Comparison of ENCODE assay signal across 8 cellular contexts in genomic region chr7:120949393-120949799, GRCh38. TPM values are rescaled to one million over a fixed set of nuclear protein-coding genes. Genes with fewer than 3 reads are reported as not detected.
DNase-seq lines count a peak whose midpoint lies in the region; ATAC-seq, FAIRE-seq and TF ChIP-seq lines count a peak whose summit lies in the region.

No MANE protein-coding gene starts in this region.

- in situ Hi-C loops in GM13977 (cut with MboI; ENCODE audit: low pct_unique_long_range_greater_than_20kb, low sequenced_read_pairs, unreplicated experiment): no loop called here

- H3K4me2 ChIP-seq in BLaER1 (peak overlapping the region; percentile 81), astrocyte (ENCODE audit: low read length) (peak overlapping the region; percentile 82)

- peaks cover 4% of the 10 kb centered on the region for H3K4me1 Mint-ChIP-seq in astrocyte (ENCODE audit: low read depth, unreplicated experiment)
- H3K4me1 Mint-ChIP-seq in naive B cell: peaks cover 15 to 25% (median 19%) of the 10 kb centered on the region in 3 donors

- no peaks in the 10 kb centered on the region for H3K9me3 Mint-ChIP-seq in astrocyte (ENCODE audit: unreplicated experiment)
- no peaks in the 10 kb centered on the region for H3K9me3 Mint-ChIP-seq in naive B cell

- H3K27me3 ChIP-seq in BLaER1: no peaks in the 10 kb centered on the region
- H3K27me3 ChIP-seq in astrocyte (ENCODE audit: insufficient read depth, low read length): peaks cover 3% of the 10 kb centered on the region

- ATAC-seq in naive B cell (ENCODE audit: low read depth in 2 of 2) (no peak), HG02884 (IDR thresholded peaks at IDR 0.05; ENCODE audit: unreplicated experiment) (no peak), HG03378 (IDR thresholded peaks at IDR 0.05; ENCODE audit: unreplicated experiment) (no peak)

- H3K4me1 ChIP-seq in BLaER1: peaks cover 25% of the 10 kb centered on the region
- H3K4me1 ChIP-seq in astrocyte (ENCODE audit: insufficient read depth, low read length): peaks cover 6% of the 10 kb centered on the region

- H2AFZ ChIP-seq in astrocyte (ENCODE audit: low read depth, low read length): no peak overlapping the region

- peaks cover 18% of the 10 kb centered on the region for H4K20me1 ChIP-seq in BLaER1
- peaks cover 11% of the 10 kb centered on the region for H4K20me1 ChIP-seq in astrocyte (ENCODE audit: insufficient read depth, low read length)

- H3K9ac ChIP-seq in BLaER1: no peak overlapping the region
- no peak overlapping the region for H3K9ac ChIP-seq in astrocyte (ENCODE audit: low read length)

- H3K36me3 ChIP-seq in BLaER1: peaks cover 9% of the 10 kb centered on the region
- H3K36me3 ChIP-seq in astrocyte (ENCODE audit: insufficient read depth, low read length): peaks cover 7% of the 10 kb centered on the region

- H3K4me3 Mint-ChIP-seq in astrocyte (ENCODE audit: unreplicated experiment) (peak overlapping the region; percentile 89), naive B cell (peak overlapping the region; percentile 91 to 97 (median 93))

- no peak for TF ChIP-seq CTCF in astrocyte (IDR thresholded peaks at IDR 0.05; ENCODE audit: insufficient read depth, low read depth, low read length)
- TF ChIP-seq CTCF in GM13977 (IDR thresholded peaks at IDR 0.05; ENCODE audit: extremely low read depth, insufficient read depth, missing control alignments): no peak

- H3K79me2 ChIP-seq in astrocyte (ENCODE audit: insufficient read depth, low read length): peaks cover 23% of the 10 kb centered on the region

- H3K27ac ChIP-seq in BLaER1: no peak overlapping the region
- no peak overlapping the region for H3K27ac ChIP-seq in astrocyte (ENCODE audit: low read depth, low read length)

- H3K4me3 ChIP-seq in BLaER1: peak overlapping the region; percentile 76
- H3K4me3 ChIP-seq in astrocyte (ENCODE audit: insufficient read depth, low read depth, low read length): peak overlapping the region; percentile 85

- H3K27me3 Mint-ChIP-seq in astrocyte (ENCODE audit: low read depth, unreplicated experiment): no peaks in the 10 kb centered on the region
- peaks cover 0 to 7% (median 7%) of the 10 kb centered on the region in 3 donors for H3K27me3 Mint-ChIP-seq in naive B cell

- DNase-seq in HT-29 (ENCODE audit: low spot score) (peak; percentile 46), astrocyte (ENCODE audit: low read depth) (no peak), naive B cell (no peak), LoVo (ENCODE audit: low spot score) (no peak), GM13977 (ENCODE audit: low spot score) (no peak)

- H3K9me3 ChIP-seq in BLaER1: no peaks in the 10 kb centered on the region
- no peaks in the 10 kb centered on the region for H3K9me3 ChIP-seq in astrocyte (ENCODE audit: insufficient read depth, low read depth, low read length)

- H3K36me3 Mint-ChIP-seq in astrocyte (ENCODE audit: low read depth, unreplicated experiment) (no peaks in the 10 kb centered on the region), naive B cell (no peaks in the 10 kb centered on the region)

- FAIRE-seq in astrocyte (lab: Jason Lieb, UNC): no peak

- H3K27ac Mint-ChIP-seq in astrocyte (ENCODE audit: unreplicated experiment) (no peak overlapping the region), naive B cell (peak overlapping the region in 5 of 6 donors; percentile 5 to 99 (median 99))

RNA-seq across cellular contexts. Expression of gene ING3, which starts 1.2 kb away (rescaled TPM):
- total RNA-seq in HT-29 (2014; rRNA removed; shearing (Covaris generic)): 6.7 and 8.3 TPM in 2 replicates
- total RNA-seq in astrocyte: 6.5 and 8.6 TPM in 2 replicates
- polyA plus RNA-seq in naive B cell (ENCODE audit: low read depth in 6 of 6): 10 to 100 TPM; 48.3 to 61.3 (median 53.6) TPM

RNA-seq across cellular contexts. Expression of gene CPED1, which starts 39.1 kb away (rescaled TPM):
- not detected in 2 replicates for total RNA-seq in HT-29 (2014; rRNA removed; shearing (Covaris generic))
- 6.0 and 6.1 TPM in 2 replicates for total RNA-seq in astrocyte
- polyA plus RNA-seq in naive B cell (ENCODE audit: low read depth in 6 of 6): 1 to 10 TPM in 1 of 6 donors, under 1 TPM in 5; 0.16 to 1.2 (median 0.39) TPM
